In genomic region chr12:12979731-12980259, GRCh38 we compare ENCODE assay signal across 1 cellular context.
TF ChIP-seq lines count a peak whose summit lies in the region.

No MANE protein-coding gene starts in this region.

TF ChIP-seq in endothelial cell of umbilical vein, 7 proteins besides CTCF, POLR2A, EP300 and RAD21:
- TF ChIP-seq EZH2 (IDR thresholded peaks at IDR 0.05; ENCODE audit: borderline replicate concordance, low read depth, low read length, severe bottlenecking) (no peak), FOS (IDR thresholded peaks at IDR 0.05; ENCODE audit: borderline replicate concordance, insufficient read depth, low read length) (peak; percentile 69), POLR2AphosphoS5 (IDR thresholded peaks at IDR 0.05; ENCODE audit: insufficient read depth, low read depth, low read length) (peak; percentile 63), JUN (IDR thresholded peaks at IDR 0.05; ENCODE audit: borderline replicate concordance, insufficient read depth, insufficient read length, low read depth) (peak; percentile 68), GATA2 (IDR thresholded peaks at IDR 0.05; ENCODE audit: insufficient read depth, insufficient read length, low read depth, low read length) (peak; percentile 7), MYC (IDR thresholded peaks at IDR 0.05; ENCODE audit: low read depth, low read length) (no peak)
TF ChIP-seq in endothelial cell of umbilical vein: peak in this region for 4.
